ENCODE assay signal across 8 cellular contexts in genomic region chr13:112885782-112886268, GRCh38.
A peak's percentile ranks its signal among the peaks of the same experiment; 100 is the strongest.
DNase-seq lines count a peak whose midpoint lies in the region; ATAC-seq and TF ChIP-seq lines count a peak whose summit lies in the region.

No MANE protein-coding gene starts in this region.

- peak; percentile 54 for DNase-seq in G401 (ENCODE audit: low spot score)
- DNase-seq in NCI-H69 (lab: John Stamatoyannopoulos, UW): peak; percentile 99
- DNase-seq in endothelial cell (ENCODE audit: low spot score): peak; percentile 69
- no peak for DNase-seq in CD4-positive, alpha-beta T cell
- no peak for DNase-seq in activated CD8-positive, alpha-beta T cell treated with anti-CD3 and anti-CD28 coated beads for 36 hours

- H3K9ac ChIP-seq in muscle layer of colon (ENCODE audit: low read length): no peak overlapping the region

- in situ Hi-C loops in G401 (cut with HindIII; ENCODE audit: low sequenced_read_pairs): no loop called here

- H3K9me3 Mint-ChIP-seq in endothelial cell (ENCODE audit: unreplicated experiment): no peaks in the 10 kb centered on the region
- no peaks in the 10 kb centered on the region for H3K9me3 Mint-ChIP-seq in CD4-positive, alpha-beta T cell
- no peaks in the 10 kb centered on the region for H3K9me3 Mint-ChIP-seq in activated CD8-positive, alpha-beta T cell treated with anti-CD3 and anti-CD28 coated beads for 36 hours

- no peak for ATAC-seq in CD4-positive, alpha-beta T cell (ENCODE audit: poor library complexity)
- no peak for ATAC-seq in GM19328 (IDR thresholded peaks at IDR 0.05; ENCODE audit: unreplicated experiment)
- ATAC-seq in activated CD8-positive, alpha-beta T cell treated with anti-CD3 and anti-CD28 coated beads for 36 hours: no peak
- no peak for ATAC-seq in GM21576 (IDR thresholded peaks at IDR 0.05; ENCODE audit: unreplicated experiment)

- H3K4me1 Mint-ChIP-seq in endothelial cell (ENCODE audit: unreplicated experiment): no peaks in the 10 kb centered on the region
- no peaks in the 10 kb centered on the region for H3K4me1 Mint-ChIP-seq in CD4-positive, alpha-beta T cell (ENCODE audit: low read depth)
- no peaks in the 10 kb centered on the region for H3K4me1 Mint-ChIP-seq in activated CD8-positive, alpha-beta T cell treated with anti-CD3 and anti-CD28 coated beads for 36 hours (ENCODE audit: low read depth)

- POLR2A ChIA-PET in CD4-positive, alpha-beta T cell (lab: Charles Lee): no interaction called here
- POLR2A ChIA-PET in activated CD8-positive, alpha-beta T cell treated with anti-CD3 and anti-CD28 coated beads for 36 hours (lab: Charles Lee): no interaction called here

- H3K27ac ChIP-seq in muscle layer of colon (ENCODE audit: low read depth, low read length): peak overlapping the region; percentile 32
- no peak overlapping the region for H3K27ac ChIP-seq in CD4-positive, alpha-beta T cell (ENCODE audit: low read depth, low read length)

- intact Hi-C loops in CD4-positive, alpha-beta T cell (cut with DNase I, micrococcal nuclease): no loop called here
- intact Hi-C loops in activated CD8-positive, alpha-beta T cell treated with anti-CD3 and anti-CD28 coated beads for 36 hours (cut with micrococcal nuclease): no loop called here

- H3K9me3 ChIP-seq in muscle layer of colon (ENCODE audit: low read length): no peaks in the 10 kb centered on the region
- H3K9me3 ChIP-seq in CD4-positive, alpha-beta T cell (ENCODE audit: control insufficient read depth, low read length): no peaks in the 10 kb centered on the region

- no peaks in the 10 kb centered on the region for H3K4me1 ChIP-seq in muscle layer of colon (ENCODE audit: insufficient read depth, low read length)

- H3K27me3 Mint-ChIP-seq in endothelial cell (ENCODE audit: unreplicated experiment): peaks cover 29% of the 10 kb centered on the region
- H3K27me3 Mint-ChIP-seq in CD4-positive, alpha-beta T cell: no peaks in the 10 kb centered on the region
- no peaks in the 10 kb centered on the region for H3K27me3 Mint-ChIP-seq in activated CD8-positive, alpha-beta T cell treated with anti-CD3 and anti-CD28 coated beads for 36 hours

- H3K4me3 Mint-ChIP-seq in endothelial cell (ENCODE audit: unreplicated experiment): no peak overlapping the region
- no peak overlapping the region for H3K4me3 Mint-ChIP-seq in CD4-positive, alpha-beta T cell
- no peak overlapping the region for H3K4me3 Mint-ChIP-seq in activated CD8-positive, alpha-beta T cell treated with anti-CD3 and anti-CD28 coated beads for 36 hours

- H3K36me3 ChIP-seq in muscle layer of colon (ENCODE audit: insufficient read depth, low read length): peaks cover 6% of the 10 kb centered on the region

- H3K4me3 ChIP-seq in muscle layer of colon (ENCODE audit: low read depth in 1 of 2, low read length in 2 of 2): peak overlapping the region in 1 of 2 donors; percentile 24

- H3K27me3 ChIP-seq in muscle layer of colon (ENCODE audit: control insufficient read depth in 1 of 2, insufficient read depth in 2 of 2, low read length in 2 of 2): no peaks in the 10 kb centered on the region
- H3K27me3 ChIP-seq in CD4-positive, alpha-beta T cell (ENCODE audit: control insufficient read depth, insufficient read depth, low read length): no peaks in the 10 kb centered on the region

- H3K36me3 Mint-ChIP-seq in endothelial cell (ENCODE audit: low read depth, unreplicated experiment): peaks cover 9% of the 10 kb centered on the region
- H3K36me3 Mint-ChIP-seq in CD4-positive, alpha-beta T cell (ENCODE audit: low read depth): peaks cover 21% of the 10 kb centered on the region
- H3K36me3 Mint-ChIP-seq in activated CD8-positive, alpha-beta T cell treated with anti-CD3 and anti-CD28 coated beads for 36 hours (ENCODE audit: low read depth): no peaks in the 10 kb centered on the region

- CTCF ChIA-PET in CD4-positive, alpha-beta T cell (lab: Charles Lee): no interaction called here
- CTCF ChIA-PET in activated CD8-positive, alpha-beta T cell treated with anti-CD3 and anti-CD28 coated beads for 36 hours (lab: Charles Lee): interaction anchor here (1.1 to 2.0 kb wide), 2 partner anchors 12 to 238 kb away, joined by 3 to 8 read pairs; no protein-coding TSS in a partner anchor

- H3K27ac Mint-ChIP-seq in endothelial cell (ENCODE audit: unreplicated experiment): no peak overlapping the region
- no peak overlapping the region for H3K27ac Mint-ChIP-seq in CD4-positive, alpha-beta T cell
- H3K27ac Mint-ChIP-seq in activated CD8-positive, alpha-beta T cell treated with anti-CD3 and anti-CD28 coated beads for 36 hours: no peak overlapping the region

- no peak for TF ChIP-seq CTCF in endothelial cell (IDR thresholded peaks at IDR 0.05; ENCODE audit: unreplicated experiment)
- TF ChIP-seq CTCF in CD4-positive, alpha-beta T cell (IDR thresholded peaks at IDR 0.05): no peak
- no peak for TF ChIP-seq CTCF in activated CD8-positive, alpha-beta T cell treated with anti-CD3 and anti-CD28 coated beads for 36 hours (IDR thresholded peaks at IDR 0.05)

Comparison
In these comparisons a context has a peak if more than half of its experiments do, and no peak if none do; other contexts are left out.
1. DNase-seq: peak in G401 (single experiment), NCI-H69 (single experiment) and endothelial cell (single experiment); none in CD4-positive, alpha-beta T cell (0 of 10) and activated CD8-positive, alpha-beta T cell treated with anti-CD3 and anti-CD28 coated beads for 36 hours (single experiment).